In genomic region chr17:19744922-19745757, GRCh38 we compare ENCODE assay signal across 9 cellular contexts. TPM values are rescaled to one million over a fixed set of nuclear protein-coding genes. Genes with fewer than 3 reads are reported as not detected.
DNase-seq lines count a peak whose midpoint lies in the region; ATAC-seq and TF ChIP-seq lines count a peak whose summit lies in the region.
"Had no signal": no experiment of that assay in that cellular context is flagged by ENCODE, and none has a peak within 500 bp of the region (broad histone marks: within the 10 kb centered on the region; RNA-seq: fewer than 3 reads in every experiment).

No MANE protein-coding gene starts in this region.

- H3K27me3 Mint-ChIP-seq in progenitor cell of endocrine pancreas: peaks cover 20% of the 10 kb centered on the region
- H3K27me3 Mint-ChIP-seq in type B pancreatic cell: peaks cover 12% of the 10 kb centered on the region

- H3K36me3 Mint-ChIP-seq in progenitor cell of endocrine pancreas (ENCODE audit: insufficient read depth): no peaks in the 10 kb centered on the region
- no peaks in the 10 kb centered on the region for H3K36me3 Mint-ChIP-seq in type B pancreatic cell

- intact Hi-C loops in left ventricle myocardium superior (cut with micrococcal nuclease): no loop called here

- H3K9me3 Mint-ChIP-seq in progenitor cell of endocrine pancreas (ENCODE audit: low read depth): no peaks in the 10 kb centered on the region
- no peaks in the 10 kb centered on the region for H3K9me3 Mint-ChIP-seq in type B pancreatic cell

- DNase-seq in EH (ENCODE audit: low read depth) (peak; percentile 60), HuH-7 (ENCODE audit: low spot score) (peak; percentile 81), T follicular helper cell (ENCODE audit: low read depth) (peak; percentile 80), amniotic epithelial cell (ENCODE audit: low read depth) (peak; percentile 47), left ventricle myocardium superior (peak; percentile 96), progenitor cell of endocrine pancreas (ENCODE audit: low spot score, unreplicated experiment) (peak; percentile 98), type B pancreatic cell (ENCODE audit: extremely low spot score, unreplicated experiment) (peak; percentile 96)

- H3K4me3 Mint-ChIP-seq in progenitor cell of endocrine pancreas (ENCODE audit: low read depth): peak overlapping the region; percentile 67
- H3K4me3 Mint-ChIP-seq in type B pancreatic cell: peak overlapping the region; percentile 73

- H3K4me1 Mint-ChIP-seq in progenitor cell of endocrine pancreas (ENCODE audit: low read depth): peaks cover 4% of the 10 kb centered on the region
- peaks cover 7% of the 10 kb centered on the region for H3K4me1 Mint-ChIP-seq in type B pancreatic cell (ENCODE audit: unreplicated experiment)

- TF ChIP-seq CTCF in progenitor cell of endocrine pancreas (IDR thresholded peaks at IDR 0.05; ENCODE audit: unreplicated experiment): peak; percentile 96
- TF ChIP-seq CTCF in type B pancreatic cell (conservative IDR thresholded peaks at IDR 0.05): peak; percentile 97

- peak; percentile 94 for ATAC-seq in left ventricle myocardium superior
- ATAC-seq in HG03025 (IDR thresholded peaks at IDR 0.05; ENCODE audit: low FRiP score, unreplicated experiment): no peak

- H3K27ac Mint-ChIP-seq in progenitor cell of endocrine pancreas (no peak overlapping the region), type B pancreatic cell (no peak overlapping the region)

RNA-seq across cellular contexts. Expression of gene ALDH3A1, which starts 3.0 kb away (rescaled TPM):
- total RNA-seq in left ventricle myocardium superior (not detected), progenitor cell of endocrine pancreas (0.75 and 1.0 TPM in 2 replicates), type B pancreatic cell (ENCODE audit: low replicate concordance) (0.24 and 0.77 TPM in 2 replicates)
- total RNA-seq: glomerular endothelial cell had no signal

RNA-seq across cellular contexts. Expression of gene SLC47A2, which starts 28.8 kb away (rescaled TPM):
- total RNA-seq in left ventricle myocardium superior (not detected), progenitor cell of endocrine pancreas (not detected in 2 replicates), type B pancreatic cell (ENCODE audit: low replicate concordance) (not detected in 2 replicates)
- total RNA-seq: glomerular endothelial cell had no signal

Comparison
In these comparisons a context has a peak if more than half of its experiments do, and no peak if none do; other contexts are left out.
1. DNase-seq: peak in every context shown above with its lines; median percentile 98 in progenitor cell of endocrine pancreas; 96 in left ventricle myocardium superior; 96 in type B pancreatic cell; 81 in HuH-7; 80 in T follicular helper cell; 60 in EH; 47 in amniotic epithelial cell.